In genomic region chr7:84510501-84510900, GRCh38 we compare ENCODE assay signal across 17 cellular contexts.
DNase-seq lines count a peak whose midpoint lies in the region; ATAC-seq and TF ChIP-seq lines count a peak whose summit lies in the region.
"Had no signal": no experiment of that assay in that cellular context is flagged by ENCODE, and none has a peak within 500 bp of the region (broad histone marks: within the 10 kb centered on the region; RNA-seq: fewer than 3 reads in every experiment).

No MANE protein-coding gene starts in this region.

- no peak overlapping the region for H3K4me2 ChIP-seq in GM23248 (ENCODE audit: unreplicated experiment)

- peak; percentile 60 for DNase-seq in GM23248
- no peak for DNase-seq in chondrocyte (ENCODE audit: low spot score)
- peak; percentile 82 for DNase-seq in iris pigment epithelial cell (ENCODE audit: low read depth)
- peak; percentile 26 for DNase-seq in stromal cell of bone marrow (ENCODE audit: low read depth)
- no peak for DNase-seq in DMS79 (lab: John Stamatoyannopoulos, UW)
- no peak for DNase-seq in heart left ventricle
- DNase-seq: colonic mucosa, KBM-7, NCI-H2227 treated with DMSO at 0.1 percent for 48 hours, Right ventricle myocardium superior, uterus had no signal

- H3K79me2 ChIP-seq in GM23248 (ENCODE audit: insufficient read depth), result no peaks in the 10 kb centered on the region

- TF ChIP-seq CTCF in chondrocyte (IDR thresholded peaks at IDR 0.05) (no peak), heart left ventricle (IDR thresholded peaks at IDR 0.05) (no peak)

- no peaks in the 10 kb centered on the region for H3K9me2 ChIP-seq in GM23248 (ENCODE audit: insufficient read depth)

- peak overlapping the region; percentile 24 for H2AFZ ChIP-seq in GM23248

- ATAC-seq in heart left ventricle (no peak), HG03095 (IDR thresholded peaks at IDR 0.05; ENCODE audit: unreplicated experiment) (no peak)
- ATAC-seq: HCT116, sciatic nerve had no signal

- H3K9me3 ChIP-seq in GM23248 (ENCODE audit: low read depth) (no peaks in the 10 kb centered on the region), heart left ventricle (no peaks in the 10 kb centered on the region)
- H3K9me3 ChIP-seq: colonic mucosa, uterus had no signal

- TF ChIP-seq POLR2A in heart left ventricle (IDR thresholded peaks at IDR 0.05), result no peak

- no peaks in the 10 kb centered on the region for H4K20me1 ChIP-seq in GM23248 (ENCODE audit: insufficient read depth)

- H3K9me3 Mint-ChIP-seq in chondrocyte (ENCODE audit: low read depth), result peaks cover 3% of the 10 kb centered on the region
- H3K9me3 Mint-ChIP-seq: stimulated activated memory B cell treated with anti-CD40 and anti-IgM and Interleukin-4, amounts not matched to agents 10 μg/mL and 1 μg/mL and 100 μg/mL, for 72 hours had no signal

- H3K27me3 Mint-ChIP-seq in chondrocyte (ENCODE audit: low read depth), result no peaks in the 10 kb centered on the region
- H3K27me3 Mint-ChIP-seq: stimulated activated memory B cell treated with anti-CD40 and anti-IgM and Interleukin-4, amounts not matched to agents 10 μg/mL and 1 μg/mL and 100 μg/mL, for 72 hours had no signal

- H3K27me3 ChIP-seq in GM23248 (replicated peaks; ENCODE audit: insufficient read depth) (no peaks in the 10 kb centered on the region), heart left ventricle (no peaks in the 10 kb centered on the region)
- H3K27me3 ChIP-seq: colonic mucosa, uterus had no signal

- no peak overlapping the region for H3K9ac ChIP-seq in GM23248

- peaks cover 18% of the 10 kb centered on the region for H3K4me1 Mint-ChIP-seq in chondrocyte (ENCODE audit: low read depth)
- H3K4me1 Mint-ChIP-seq: stimulated activated memory B cell treated with anti-CD40 and anti-IgM and Interleukin-4, amounts not matched to agents 10 μg/mL and 1 μg/mL and 100 μg/mL, for 72 hours had no signal

- H3K27ac Mint-ChIP-seq in chondrocyte (ENCODE audit: unreplicated experiment), result peak overlapping the region; percentile 84
- H3K27ac Mint-ChIP-seq: activated naive CD8-positive, alpha-beta T cell; stimulated activated memory B cell treated with anti-CD40 and anti-IgM and Interleukin-4, amounts not matched to agents 10 μg/mL and 1 μg/mL and 100 μg/mL, for 72 hours had no signal

- peak overlapping the region; percentile 19 for H3K27ac ChIP-seq in GM23248
- H3K27ac ChIP-seq in heart left ventricle, result no peak overlapping the region
- H3K27ac ChIP-seq: colonic mucosa, uterus had no signal

- 0 to 7% methylated on average over 1 of the region's 1 CpG for WGBS in GM23248 (ENCODE audit: low coverage in 1 of 2, low lambda C conversion rate in 2 of 2, missing lambda C conversion rate in 2 of 2), 2 experiments
- WGBS in heart left ventricle, 4 donors, result 58 to 77% (median 68%) methylated on average over 1 of the region's 1 CpG

- H3K36me3 ChIP-seq in GM23248 (ENCODE audit: low read depth) (no peaks in the 10 kb centered on the region), heart left ventricle (no peaks in the 10 kb centered on the region)
- H3K36me3 ChIP-seq: colonic mucosa, uterus had no signal

- H3F3A ChIP-seq in GM23248 (ENCODE audit: insufficient read depth), result peaks cover 13% of the 10 kb centered on the region; the same call in 1 of the 2 replicates

- peaks cover 19% of the 10 kb centered on the region for H3K4me1 ChIP-seq in GM23248 (ENCODE audit: insufficient read depth)
- no peaks in the 10 kb centered on the region for H3K4me1 ChIP-seq in heart left ventricle
- H3K4me1 ChIP-seq: colonic mucosa, uterus had no signal

- H3K4me3 ChIP-seq in GM23248, result no peak overlapping the region
- H3K4me3 ChIP-seq in heart left ventricle, result no peak overlapping the region
- H3K4me3 ChIP-seq: colonic mucosa, lung, uterus had no signal

- intact Hi-C loops in heart left ventricle (cut with DNase I), result no loop called here

- in situ Hi-C loops in GM23248 (cut with MboI), result no loop called here

- H3K36me3 Mint-ChIP-seq in chondrocyte (ENCODE audit: low read depth), result no peaks in the 10 kb centered on the region
- H3K36me3 Mint-ChIP-seq: activated naive CD8-positive, alpha-beta T cell; stimulated activated memory B cell treated with anti-CD40 and anti-IgM and Interleukin-4, amounts not matched to agents 10 μg/mL and 1 μg/mL and 100 μg/mL, for 72 hours had no signal

- H3K4me3 Mint-ChIP-seq in chondrocyte (ENCODE audit: unreplicated experiment), result no peak overlapping the region
- H3K4me3 Mint-ChIP-seq: activated naive CD8-positive, alpha-beta T cell; stimulated activated memory B cell treated with anti-CD40 and anti-IgM and Interleukin-4, amounts not matched to agents 10 μg/mL and 1 μg/mL and 100 μg/mL, for 72 hours had no signal

Comparison
In these comparisons a context has a peak if more than half of its experiments do, and no peak if none do; other contexts are left out.
1. DNase-seq: peak in GM23248 (single experiment), iris pigment epithelial cell (single experiment) and stromal cell of bone marrow (single experiment); none in chondrocyte (single experiment), DMS79 (single experiment) and heart left ventricle (0 of 5).